2 cellular contexts compared by ENCODE assay signal in genomic region chr3:66399529-66400232, GRCh38.
TF ChIP-seq lines count a peak whose summit lies in the region.

No MANE protein-coding gene starts in this region.

TF ChIP-seq in GM23338, 12 proteins besides CTCF, POLR2A, EP300 and RAD21:
- TF ChIP-seq EZH2 (IDR thresholded peaks at IDR 0.05; ENCODE audit: low read depth, unreplicated experiment) (no peak), ZNF114 (CRISPR knock-in tag; IDR thresholded peaks at IDR 0.05) (no peak), REST (IDR thresholded peaks at IDR 0.05; ENCODE audit: unreplicated experiment) (no peak), NANOG (IDR thresholded peaks at IDR 0.05; ENCODE audit: borderline replicate concordance) (no peak), STAT1 (IDR thresholded peaks at IDR 0.05; ENCODE audit: unreplicated experiment) (no peak), ETS1 (IDR thresholded peaks at IDR 0.05) (no peak), ZNF331 (CRISPR knock-in tag; IDR thresholded peaks at IDR 0.05; ENCODE audit: low read depth) (no peak), ZNF462 (CRISPR knock-in tag; IDR thresholded peaks at IDR 0.05) (no peak), JUNB (IDR thresholded peaks at IDR 0.05; ENCODE audit: unreplicated experiment) (no peak), POLR2AphosphoS5 (IDR thresholded peaks at IDR 0.05; ENCODE audit: low read depth) (no peak)

TF ChIP-seq in H1, 55 proteins besides CTCF, POLR2A, EP300 and RAD21:
- TF ChIP-seq TBP (IDR thresholded peaks at IDR 0.05; ENCODE audit: low read depth, low read length) (no peak), FOSL1 (IDR thresholded peaks at IDR 0.05; ENCODE audit: insufficient read depth, low read depth, low read length) (no peak), BCL11A (IDR thresholded peaks at IDR 0.05; ENCODE audit: low read depth in 2 of 2, low read length in 2 of 2) (no peak), RFX5 (IDR thresholded peaks at IDR 0.05; ENCODE audit: borderline replicate concordance, low read depth, low read length) (no peak)
